In the genomic region with DNA sequence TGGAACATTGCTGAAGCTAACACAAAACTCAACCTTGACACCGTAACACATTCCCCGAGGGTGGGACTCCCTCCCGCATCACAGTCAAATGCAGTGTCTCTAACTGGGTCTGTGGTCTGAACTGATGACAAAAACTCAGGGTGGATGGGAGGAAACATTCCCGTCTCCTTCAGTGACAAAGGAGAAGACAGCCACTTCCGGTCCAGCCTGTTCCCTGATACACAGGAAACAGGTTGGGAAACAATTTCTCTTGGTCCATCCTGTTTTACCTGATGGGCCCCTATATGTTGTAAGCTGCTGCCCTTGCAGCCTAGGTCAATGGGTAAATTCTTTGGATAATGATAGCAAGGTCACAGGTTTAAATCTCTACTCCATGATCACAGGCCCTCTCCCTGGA, we compare ENCODE assay signal across 19 cellular contexts. TPM values are rescaled to one million over a fixed set of nuclear protein-coding genes. Genes with fewer than 3 reads are reported as not detected.
"Had no signal": no experiment of that assay in that cellular context is flagged by ENCODE, and none has a peak within 500 bp of the region (broad histone marks: within the 10 kb centered on the region; RNA-seq: fewer than 3 reads in every experiment).

No MANE protein-coding gene starts in this region.

- H3K4me1 Mint-ChIP-seq: activated naive CD8-positive, alpha-beta T cell treated with anti-CD3 and anti-CD28 coated beads, Interleukin-2, amount 10 ng/mL, durations not matched to agents 7 days and 5 days; neural crest cell had no signal

- H3K4me3 Mint-ChIP-seq: activated naive CD8-positive, alpha-beta T cell treated with anti-CD3 and anti-CD28 coated beads, Interleukin-2, amount 10 ng/mL, durations not matched to agents 7 days and 5 days; activated T-helper 1 cell treated with anti-CD3 and anti-CD28 coated beads, Interleukin-12 subunit alpha, Interleukin-12 subunit beta, Interleukin-2, Interleukin-4 antibody, amounts not matched to agents 30 ng/mL and 10 ng/mL and 1 ng/mL, durations not matched to agents 14 hours and 24 hours and 36 hours; neural crest cell; stimulated activated naive CD8-positive, alpha-beta T cell treated with anti-CD3 and anti-CD28 coated beads, Interleukin-15, Interleukin-2, amounts not matched to agents 100 ng/mL and 50 ng/mL, for 24 hours had no signal

- DNase-seq: activated CD4-positive, CD25-positive, alpha-beta regulatory T cell treated with anti-CD3 and anti-CD28 coated beads, Interleukin-2, amount 50 U/mL, for 72 hours; activated naive CD8-positive, alpha-beta T cell treated with anti-CD3 and anti-CD28 coated beads, Interleukin-2, amount 10 ng/mL, durations not matched to agents 7 days and 5 days; anterior cingulate cortex; brain microvascular endothelial cell; cerebellar nuclear complex; effector CD8-positive, alpha-beta T cell; erythroblast; glutamatergic neuron; right lobe of liver; spleen; T-helper 1 cell; T1000; upper lobe of right lung had no signal

- H3K9me3 ChIP-seq: right lobe of liver, spleen, upper lobe of right lung had no signal

- H3K27me3 Mint-ChIP-seq: activated naive CD8-positive, alpha-beta T cell treated with anti-CD3 and anti-CD28 coated beads, Interleukin-2, amount 10 ng/mL, durations not matched to agents 7 days and 5 days; stimulated activated naive CD8-positive, alpha-beta T cell treated with anti-CD3 and anti-CD28 coated beads, Interleukin-15, Interleukin-2, amounts not matched to agents 100 ng/mL and 50 ng/mL, for 24 hours had no signal

- H3K4me3 ChIP-seq: right lobe of liver, spleen, upper lobe of right lung had no signal

- H3K27ac Mint-ChIP-seq: activated naive CD8-positive, alpha-beta T cell treated with anti-CD3 and anti-CD28 coated beads, Interleukin-2, amount 10 ng/mL, durations not matched to agents 7 days and 5 days; activated T-helper 1 cell treated with anti-CD3 and anti-CD28 coated beads, Interleukin-12 subunit alpha, Interleukin-12 subunit beta, Interleukin-2, Interleukin-4 antibody, amounts not matched to agents 30 ng/mL and 10 ng/mL and 1 ng/mL, durations not matched to agents 14 hours and 24 hours and 36 hours; stimulated activated naive CD8-positive, alpha-beta T cell treated with anti-CD3 and anti-CD28 coated beads, Interleukin-15, Interleukin-2, amounts not matched to agents 100 ng/mL and 50 ng/mL, for 24 hours had no signal

- H3K4me1 ChIP-seq: right lobe of liver, spleen, upper lobe of right lung had no signal

- H3K9me3 Mint-ChIP-seq: activated naive CD8-positive, alpha-beta T cell treated with anti-CD3 and anti-CD28 coated beads, Interleukin-2, amount 10 ng/mL, durations not matched to agents 7 days and 5 days; activated T-helper 1 cell treated with anti-CD3 and anti-CD28 coated beads, Interleukin-12 subunit alpha, Interleukin-12 subunit beta, Interleukin-2, Interleukin-4 antibody, amounts not matched to agents 30 ng/mL and 10 ng/mL and 1 ng/mL, durations not matched to agents 14 hours and 24 hours and 36 hours; neural crest cell; stimulated activated naive CD8-positive, alpha-beta T cell treated with anti-CD3 and anti-CD28 coated beads, Interleukin-15, Interleukin-2, amounts not matched to agents 100 ng/mL and 50 ng/mL, for 24 hours had no signal

- H3K27ac ChIP-seq: brain microvascular endothelial cell, right lobe of liver, spleen, upper lobe of right lung had no signal

- H3K36me3 ChIP-seq: brain microvascular endothelial cell, right lobe of liver, spleen, upper lobe of right lung had no signal

- H3K27me3 ChIP-seq: brain microvascular endothelial cell, right lobe of liver, spleen, upper lobe of right lung had no signal

- H3K36me3 Mint-ChIP-seq: activated naive CD8-positive, alpha-beta T cell treated with anti-CD3 and anti-CD28 coated beads, Interleukin-2, amount 10 ng/mL, durations not matched to agents 7 days and 5 days had no signal

RNA-seq across cellular contexts. Expression of a gene that starts 20.4 kb away (rescaled TPM):
- total RNA-seq: activated CD8-positive, alpha-beta memory T cell treated with anti-CD3 and anti-CD28 coated beads for 36 hours; activated naive CD8-positive, alpha-beta T cell treated with anti-CD3 and anti-CD28 coated beads, Interleukin-2, amount 10 ng/mL, durations not matched to agents 7 days and 5 days; activated T-helper 1 cell treated with anti-CD3 and anti-CD28 coated beads, Interleukin-12 subunit alpha, Interleukin-12 subunit beta, Interleukin-2, Interleukin-4 antibody, amounts not matched to agents 30 ng/mL and 10 ng/mL and 1 ng/mL, durations not matched to agents 14 hours and 24 hours and 36 hours; pulmonary artery endothelial cell; upper lobe of right lung had no signal

RNA-seq across cellular contexts. Expression of a gene that starts 41.0 kb away (rescaled TPM):
- total RNA-seq: activated CD8-positive, alpha-beta memory T cell treated with anti-CD3 and anti-CD28 coated beads for 36 hours; activated naive CD8-positive, alpha-beta T cell treated with anti-CD3 and anti-CD28 coated beads, Interleukin-2, amount 10 ng/mL, durations not matched to agents 7 days and 5 days; activated T-helper 1 cell treated with anti-CD3 and anti-CD28 coated beads, Interleukin-12 subunit alpha, Interleukin-12 subunit beta, Interleukin-2, Interleukin-4 antibody, amounts not matched to agents 30 ng/mL and 10 ng/mL and 1 ng/mL, durations not matched to agents 14 hours and 24 hours and 36 hours; neural crest cell; pulmonary artery endothelial cell; temporal lobe had no signal
